27 cellular contexts compared by ENCODE assay signal in genomic region chr3:155528579-155528978, GRCh38.
"Had no signal": no experiment of that assay in that cellular context is flagged by ENCODE, and none has a peak within 500 bp of the region (broad histone marks: within the 10 kb centered on the region; RNA-seq: fewer than 3 reads in every experiment).

No MANE protein-coding gene starts in this region.

- H3K9me3 ChIP-seq: suprapubic skin, testis, thoracic aorta, thyroid gland, transverse colon, upper lobe of left lung, upper lobe of right lung, uterus, vagina had no signal

- H3K27ac Mint-ChIP-seq: stimulated activated effector memory CD8-positive, alpha-beta T cell treated with anti-CD3 and anti-CD28 coated beads, Interleukin-12 subunit alpha, Interleukin-12 subunit beta, amount 100 ng/mL, for 72 hours; stimulated activated memory B cell treated with anti-CD40 and anti-IgM and Interleukin-4, amounts not matched to agents 10 μg/mL and 1 μg/mL and 100 μg/mL, for 72 hours; stimulated activated naive CD8-positive, alpha-beta T cell treated with anti-CD3 and anti-CD28 coated beads, Interleukin-15, amount 100 ng/mL, for 72 hours; stimulated activated naive CD8-positive, alpha-beta T cell treated with anti-CD3 and anti-CD28 coated beads, Interleukin-15, Interleukin-2, amounts not matched to agents 100 ng/mL and 50 ng/mL, for 24 hours; type B pancreatic cell had no signal

- ATAC-seq: stimulated activated effector memory CD8-positive, alpha-beta T cell treated with anti-CD3 and anti-CD28 coated beads, Interleukin-12 subunit alpha, Interleukin-12 subunit beta, amount 100 ng/mL, for 72 hours; stimulated activated memory B cell treated with anti-CD40 and anti-IgM and Interleukin-4, amounts not matched to agents 10 μg/mL and 1 μg/mL and 100 μg/mL, for 72 hours; stimulated activated naive CD8-positive, alpha-beta T cell treated with anti-CD3 and anti-CD28 coated beads, Interleukin-15, amount 100 ng/mL, for 72 hours; stimulated activated naive CD8-positive, alpha-beta T cell treated with anti-CD3 and anti-CD28 coated beads, Interleukin-15, Interleukin-2, amounts not matched to agents 100 U/mL and 50 U/mL, for 24 hours; upper lobe of right lung had no signal

- H3K4me1 ChIP-seq: stomach, suprapubic skin, testis, thyroid gland, tibial artery, tibial nerve, transverse colon, upper lobe of left lung, upper lobe of right lung, uterus, vagina had no signal

- H3K27ac ChIP-seq: stomach, suprapubic skin, testis, thoracic aorta, thyroid gland, tibial artery, tibial nerve, transverse colon, upper lobe of left lung, upper lobe of right lung, uterus, vagina had no signal

- H3K36me3 Mint-ChIP-seq: stimulated activated effector memory CD8-positive, alpha-beta T cell treated with anti-CD3 and anti-CD28 coated beads, Interleukin-12 subunit alpha, Interleukin-12 subunit beta, amount 100 ng/mL, for 72 hours; stimulated activated memory B cell treated with anti-CD40 and anti-IgM and Interleukin-4, amounts not matched to agents 10 μg/mL and 1 μg/mL and 100 μg/mL, for 72 hours; type B pancreatic cell had no signal

- DNase-seq: stimulated activated CD4-positive, alpha-beta T cell treated with anti-CD3 and anti-CD28 coated beads, Interleukin-2, amount 100 ng/mL, for 24 hours; stimulated activated CD4-positive, alpha-beta T cell treated with anti-CD3 and anti-CD28 coated beads, Interleukin-2, amount 100 ng/mL, for 48 hours; stimulated activated CD4-positive, alpha-beta T cell treated with anti-CD3 and anti-CD28 coated beads, Interleukin-4, amount 100 ng/mL, for 1 hour; stimulated activated CD4-positive, alpha-beta T cell treated with anti-CD3 and anti-CD28 coated beads, Interleukin-4, amount 100 ng/mL, for 24 hours; stimulated activated CD4-positive, alpha-beta T cell treated with anti-CD3 and anti-CD28 coated beads, Interleukin-4, amount 100 ng/mL, for 4 hours; stimulated activated CD8-positive, alpha-beta memory T cell treated with anti-CD3 and anti-CD28 coated beads, Interleukin-4, amount 100 ng/mL, for 48 hours; stimulated activated naive CD4-positive, alpha-beta T cell; stimulated activated naive CD4-positive, alpha-beta T cell treated with Interleukin-2 at 50 U/mL for 16 hours; stimulated activated naive CD8-positive, alpha-beta T cell treated with anti-CD3 and anti-CD28 coated beads, Interleukin-15, amount 100 ng/mL, for 72 hours; stimulated activated naive CD8-positive, alpha-beta T cell treated with anti-CD3 and anti-CD28 coated beads, Interleukin-15, Interleukin-2, amounts not matched to agents 100 U/mL and 50 U/mL, for 24 hours; stomach; testis; thyroid gland; tibial artery; transverse colon; trophoblast cell; upper lobe of left lung; upper lobe of right lung; uterus had no signal

- H3K36me3 ChIP-seq: stomach, suprapubic skin, thoracic aorta, thyroid gland, tibial artery, transverse colon, upper lobe of left lung, upper lobe of right lung, uterus, vagina had no signal

- H3K27me3 Mint-ChIP-seq: stimulated activated naive CD8-positive, alpha-beta T cell treated with anti-CD3 and anti-CD28 coated beads, Interleukin-15, amount 100 ng/mL, for 72 hours; stimulated activated naive CD8-positive, alpha-beta T cell treated with anti-CD3 and anti-CD28 coated beads, Interleukin-15, Interleukin-2, amounts not matched to agents 100 ng/mL and 50 ng/mL, for 24 hours; type B pancreatic cell had no signal

- H3K4me3 Mint-ChIP-seq: stimulated activated effector memory CD8-positive, alpha-beta T cell treated with anti-CD3 and anti-CD28 coated beads, Interleukin-12 subunit alpha, Interleukin-12 subunit beta, amount 100 ng/mL, for 72 hours; stimulated activated memory B cell treated with anti-CD40 and anti-IgM and Interleukin-4, amounts not matched to agents 10 μg/mL and 1 μg/mL and 100 μg/mL, for 72 hours; stimulated activated naive CD8-positive, alpha-beta T cell treated with anti-CD3 and anti-CD28 coated beads, Interleukin-15, amount 100 ng/mL, for 72 hours; stimulated activated naive CD8-positive, alpha-beta T cell treated with anti-CD3 and anti-CD28 coated beads, Interleukin-15, Interleukin-2, amounts not matched to agents 100 ng/mL and 50 ng/mL, for 24 hours; type B pancreatic cell had no signal

- H3K4me3 ChIP-seq: stomach, suprapubic skin, testis, thoracic aorta, thyroid gland, tibial artery, tibial nerve, transverse colon, upper lobe of left lung, upper lobe of right lung, uterus, vagina had no signal

- H3K4me1 Mint-ChIP-seq: stimulated activated effector memory CD8-positive, alpha-beta T cell treated with anti-CD3 and anti-CD28 coated beads, Interleukin-12 subunit alpha, Interleukin-12 subunit beta, amount 100 ng/mL, for 72 hours; stimulated activated memory B cell treated with anti-CD40 and anti-IgM and Interleukin-4, amounts not matched to agents 10 μg/mL and 1 μg/mL and 100 μg/mL, for 72 hours; stimulated activated naive CD8-positive, alpha-beta T cell treated with anti-CD3 and anti-CD28 coated beads, Interleukin-15, amount 100 ng/mL, for 72 hours had no signal

- H3K9me3 Mint-ChIP-seq: type B pancreatic cell had no signal
